In the genomic region with DNA sequence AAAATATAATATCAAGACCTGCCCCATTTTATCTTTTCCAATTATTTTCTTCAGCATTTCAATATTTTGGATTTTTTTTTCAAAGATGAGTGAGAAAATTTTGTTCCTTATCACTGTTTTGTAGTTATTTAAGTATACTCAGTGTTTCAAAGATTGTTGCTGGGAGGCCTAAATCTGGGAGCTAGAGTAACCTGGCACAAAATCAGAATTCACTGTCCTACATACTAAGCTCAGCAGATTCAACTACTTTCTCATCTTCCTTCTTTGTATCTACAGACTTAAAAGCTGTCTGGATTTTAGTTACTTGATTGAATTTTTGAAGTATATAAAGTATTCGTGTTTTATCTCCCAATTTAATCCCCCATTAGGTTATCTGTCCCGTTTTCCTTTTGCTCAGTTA, we compare ENCODE assay signal across 22 cellular contexts.
A peak's percentile ranks its signal among the peaks of the same experiment; 100 is the strongest.
DNase-seq lines count a peak whose midpoint lies in the region; ATAC-seq and FAIRE-seq lines count a peak whose summit lies in the region.
"Had no signal": no experiment of that assay in that cellular context is flagged by ENCODE, and none has a peak within 500 bp of the region (broad histone marks: within the 10 kb centered on the region; RNA-seq: fewer than 3 reads in every experiment).

No MANE protein-coding gene starts in this region.

- H3K4me3 ChIP-seq in mesendoderm (ENCODE audit: low read length): no peak overlapping the region

- H3K4me1 Mint-ChIP-seq in central memory CD8-positive, alpha-beta T cell: peaks cover 6% of the 10 kb centered on the region
- H3K4me1 Mint-ChIP-seq: H9 had no signal

- no peak overlapping the region for H3K4me2 ChIP-seq in mesendoderm (ENCODE audit: low read length)

- no peaks in the 10 kb centered on the region for H3K79me1 ChIP-seq in mesendoderm (ENCODE audit: low read length)

- in situ Hi-C loops in G401 (cut with HindIII; ENCODE audit: low sequenced_read_pairs): no loop called here

- H3K9ac ChIP-seq in mesendoderm (ENCODE audit: low read length): no peak overlapping the region

- FAIRE-seq in A204.1 (lab: Jason Lieb, UNC): peak; percentile 56
- FAIRE-seq: D721Med, GM12892, GM18507, H1, HepG2 had no signal

- no peak overlapping the region for H2BK5ac ChIP-seq in mesendoderm (ENCODE audit: low read length)

- DNase-seq in G401 (ENCODE audit: low spot score) (peak; percentile 22), left ventricle myocardium superior (no peak), T-helper 9 cell (no peak), midbrain (lab: John Stamatoyannopoulos, UW) (no peak), GM19240 (ENCODE audit: insufficient read length, low spot score) (no peak), mesendoderm (no peak)
- no peak for DNase-seq in central memory CD8-positive, alpha-beta T cell (ENCODE audit: low spot score in 2 of 2)
- DNase-seq: ACHN; C1 segment of cervical spinal cord; Caco-2; CD4-positive, CD25-positive, alpha-beta regulatory T cell; GDM1; H9; KBM-7 had no signal

- no peak overlapping the region for H3K56ac ChIP-seq in mesendoderm (ENCODE audit: low read length)

- no peaks in the 10 kb centered on the region for H3K9me3 Mint-ChIP-seq in central memory CD8-positive, alpha-beta T cell
- H3K9me3 Mint-ChIP-seq: CD4-positive, CD25-positive, alpha-beta regulatory T cell; H9; IgD-negative memory B cell had no signal

- H3K36me3 ChIP-seq in mesendoderm (ENCODE audit: control insufficient read depth, insufficient read depth, low read length): no peaks in the 10 kb centered on the region
- H3K36me3 ChIP-seq: BE2C had no signal

- H3K36me3 Mint-ChIP-seq in central memory CD8-positive, alpha-beta T cell (ENCODE audit: insufficient read depth): peaks cover 47% of the 10 kb centered on the region

- H3K79me2 ChIP-seq in mesendoderm (ENCODE audit: control insufficient read depth, insufficient read depth, low read length): no peaks in the 10 kb centered on the region

- no peaks in the 10 kb centered on the region for H3K4me1 ChIP-seq in mesendoderm (ENCODE audit: control insufficient read depth, low read depth, low read length)

- no peak overlapping the region for H3K27ac ChIP-seq in mesendoderm (ENCODE audit: low read depth, low read length)

- no peak overlapping the region for H4K5ac ChIP-seq in mesendoderm (ENCODE audit: low read length)

- H3K4me3 Mint-ChIP-seq in central memory CD8-positive, alpha-beta T cell: no peak overlapping the region
- H3K4me3 Mint-ChIP-seq: CD4-positive, CD25-positive, alpha-beta regulatory T cell; H9; IgD-negative memory B cell had no signal

- no peak overlapping the region for H2BK120ac ChIP-seq in mesendoderm (ENCODE audit: low read depth, low read length)

- ATAC-seq in central memory CD8-positive, alpha-beta T cell (replicated peaks; ENCODE audit: extremely low read depth, poor library complexity, severe bottlenecking): no peak
- peak; percentile 65 for ATAC-seq in left ventricle myocardium superior
- ATAC-seq: HepG2 had no signal

- H2BK15ac ChIP-seq in mesendoderm (replicated peaks; ENCODE audit: low read depth): no peak overlapping the region

- H2AK5ac ChIP-seq in mesendoderm (ENCODE audit: low read length): no peak overlapping the region

- no peak overlapping the region for H3K18ac ChIP-seq in mesendoderm (ENCODE audit: low read length)

- H3K27me3 ChIP-seq in mesendoderm (ENCODE audit: insufficient read depth, low read length, poor library complexity): no peaks in the 10 kb centered on the region
- H3K27me3 ChIP-seq: BE2C had no signal

- no peak overlapping the region for H3K4ac ChIP-seq in mesendoderm (ENCODE audit: low read depth, low read length)

- WGBS in mesendoderm (ENCODE audit: extremely low coverage, insufficient coverage, low lambda C conversion rate): no CpG with 5 or more reads among the region's 2 CpGs

- no peak overlapping the region for H4K8ac ChIP-seq in mesendoderm (ENCODE audit: low read depth, low read length)

- no peaks in the 10 kb centered on the region for H3K27me3 Mint-ChIP-seq in central memory CD8-positive, alpha-beta T cell
- H3K27me3 Mint-ChIP-seq: CD4-positive, CD25-positive, alpha-beta regulatory T cell; IgD-negative memory B cell had no signal

- intact Hi-C loops in left ventricle myocardium superior (cut with micrococcal nuclease): no loop called here

- no peak overlapping the region for H3K23ac ChIP-seq in mesendoderm (ENCODE audit: low read length)

- H3K27ac Mint-ChIP-seq in central memory CD8-positive, alpha-beta T cell (ENCODE audit: low read depth): peak overlapping the region; percentile 57
